ENCODE assay signal across 16 cellular contexts in the genomic region with DNA sequence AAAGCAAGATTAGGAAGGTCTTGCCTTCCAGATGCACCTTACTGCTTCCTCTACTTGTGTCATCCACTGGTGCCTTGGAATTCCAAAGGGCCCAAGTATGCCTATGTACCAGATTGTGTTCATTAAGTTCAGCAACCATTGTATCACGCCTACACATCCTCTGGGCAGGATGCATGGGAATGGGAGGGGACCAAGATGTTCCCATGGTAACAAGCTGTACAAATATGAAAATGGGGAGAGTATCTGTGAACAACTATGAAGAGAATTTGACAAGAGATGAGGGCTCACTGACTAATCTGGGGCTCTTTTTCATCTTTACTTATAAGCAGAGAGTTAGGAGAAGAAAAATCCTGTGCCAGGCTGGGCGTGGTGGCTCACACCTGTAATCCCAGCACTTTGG.
"Had no signal": no experiment of that assay in that cellular context is flagged by ENCODE, and none has a peak within 500 bp of the region (broad histone marks: within the 10 kb centered on the region; RNA-seq: fewer than 3 reads in every experiment).

No MANE protein-coding gene starts in this region.

- H3K27ac ChIP-seq: coronary artery, epithelial cell of prostate had no signal

- H3K4me3 ChIP-seq: coronary artery, lung, smooth muscle cell had no signal

- DNase-seq: activated CD4-positive, alpha-beta memory T cell treated with anti-CD3 and anti-CD28 coated beads, Interleukin-2, amount 10 ng/mL, durations not matched to agents 7 days and 5 days; activated CD4-positive, alpha-beta T cell treated with anti-CD3 and anti-CD28 coated beads, Interleukin-2, amount 10 ng/mL, durations not matched to agents 24 days and 14 days; activated effector memory CD4-positive, alpha-beta T cell treated with anti-CD3 and anti-CD28 coated beads, Interleukin-2, amount 50 U/mL, for 16 hours; activated naive CD4-positive, alpha-beta T cell treated with anti-CD3 and anti-CD28 coated beads, Interleukin-2, amount 10 ng/mL, durations not matched to agents 7 days and 5 days; activated T-cell treated with anti-CD3 and anti-CD28 coated beads for 4 hours; foreskin melanocyte; immature natural killer cell; naive thymus-derived CD4-positive, alpha-beta T cell; stimulated activated CD4-positive, alpha-beta T cell treated with anti-CD3 and anti-CD28 coated beads, Interleukin-15, amount 100 ng/mL, for 24 hours had no signal

- ATAC-seq: left lobe of liver; naive thymus-derived CD4-positive, alpha-beta T cell; sciatic nerve; stimulated activated memory B cell treated with anti-CD40 and anti-IgM and Interleukin-4, amounts not matched to agents 10 μg/mL and 1 μg/mL and 100 μg/mL, for 72 hours had no signal

- H3K4me2 ChIP-seq: smooth muscle cell had no signal
